Comparison of ENCODE assay signal across 11 cellular contexts in genomic region chr12:561908-562593, GRCh38.
A peak's percentile ranks its signal among the peaks of the same experiment; 100 is the strongest.
DNase-seq lines count a peak whose midpoint lies in the region; ATAC-seq lines count a peak whose summit lies in the region.
"Had no signal": no experiment of that assay in that cellular context is flagged by ENCODE, and none has a peak within 500 bp of the region (broad histone marks: within the 10 kb centered on the region; RNA-seq: fewer than 3 reads in every experiment).

No MANE protein-coding gene starts in this region.

- peak overlapping the region in 1 of 2 donors; percentile 44 for H3K9ac ChIP-seq in mucosa of rectum (ENCODE audit: low read depth in 1 of 2, low read length in 2 of 2)

- DNase-seq in Ammon's horn (ENCODE audit: low spot score) (peak; percentile 78), KBM-7 (peak; percentile 72), caudate nucleus (lab: John Stamatoyannopoulos, UW) (peak in 4 of 61 donors; percentile 10 to 26 (median 21)), HuH-7 (ENCODE audit: low spot score) (no peak), NCI-H2171 treated with DMSO at 0.1 percent for 48 hours (lab: John Stamatoyannopoulos, UW) (no peak)
- DNase-seq in stimulated activated CD4-positive, alpha-beta T cell treated with anti-CD3 and anti-CD28 coated beads, Interleukin-2, amount 100 ng/mL, for 48 hours: no peak
- DNase-seq: activated T-cell treated with anti-CD3 and anti-CD28 coated beads, Interleukin-2, amount 50 U/mL, for 1 hour; NCI-H2081 had no signal

- H3K27ac ChIP-seq in caudate nucleus (ENCODE audit: low read depth, low read length) (peak overlapping the region; percentile 54), mucosa of rectum (ENCODE audit: low read depth in 2 of 2, low read length in 2 of 2) (peak overlapping the region; percentile 56 to 67)

- peaks cover 0 to 4% of the 10 kb centered on the region in 2 donors for H3K27me3 ChIP-seq in mucosa of rectum (ENCODE audit: control insufficient read depth in 2 of 2, insufficient read depth in 2 of 2, low read length in 2 of 2)

- H3K9me3 ChIP-seq in mucosa of rectum (ENCODE audit: control insufficient read depth in 2 of 2, low read length in 2 of 2): no peaks in the 10 kb centered on the region
- H3K9me3 ChIP-seq: Caco-2 had no signal

- peaks cover 12 to 34% of the 10 kb centered on the region in 2 donors for H3K36me3 ChIP-seq in mucosa of rectum (ENCODE audit: control insufficient read depth in 2 of 2, insufficient read depth in 2 of 2, low read length in 2 of 2)

- in situ Hi-C loops in KBM-7 (cut with MboI; ENCODE audit: low pct_unique_long_range_greater_than_20kb, low sequenced_read_pairs): loop anchor here (25.0 kb wide), 1 partner anchor 1025 kb away; the partner anchor contains the start of gene FBXL14

- no peaks in the 10 kb centered on the region for H3K4me1 ChIP-seq in mucosa of rectum (ENCODE audit: control insufficient read depth in 2 of 2, insufficient read depth in 2 of 2, low read length in 2 of 2)
- H3K4me1 ChIP-seq: Caco-2 had no signal

- ATAC-seq in GM21528 (IDR thresholded peaks at IDR 0.05; ENCODE audit: low FRiP score, unreplicated experiment): no peak

- peak overlapping the region in 1 of 2 donors; percentile 15 for H3K4me3 ChIP-seq in mucosa of rectum (ENCODE audit: low read length in 2 of 2)

Comparison
In these comparisons a context has a peak if more than half of its experiments do, and no peak if none do; other contexts are left out.
1. DNase-seq: peak in Ammon's horn (single experiment) and KBM-7 (single experiment); none in stimulated activated CD4-positive, alpha-beta T cell treated with anti-CD3 and anti-CD28 coated beads, Interleukin-2, amount 100 ng/mL, for 48 hours (0 of 2), HuH-7 (single experiment) and NCI-H2171 treated with DMSO at 0.1 percent for 48 hours (single experiment).